ENCODE assay signal across 1 cellular context in the genomic region with DNA sequence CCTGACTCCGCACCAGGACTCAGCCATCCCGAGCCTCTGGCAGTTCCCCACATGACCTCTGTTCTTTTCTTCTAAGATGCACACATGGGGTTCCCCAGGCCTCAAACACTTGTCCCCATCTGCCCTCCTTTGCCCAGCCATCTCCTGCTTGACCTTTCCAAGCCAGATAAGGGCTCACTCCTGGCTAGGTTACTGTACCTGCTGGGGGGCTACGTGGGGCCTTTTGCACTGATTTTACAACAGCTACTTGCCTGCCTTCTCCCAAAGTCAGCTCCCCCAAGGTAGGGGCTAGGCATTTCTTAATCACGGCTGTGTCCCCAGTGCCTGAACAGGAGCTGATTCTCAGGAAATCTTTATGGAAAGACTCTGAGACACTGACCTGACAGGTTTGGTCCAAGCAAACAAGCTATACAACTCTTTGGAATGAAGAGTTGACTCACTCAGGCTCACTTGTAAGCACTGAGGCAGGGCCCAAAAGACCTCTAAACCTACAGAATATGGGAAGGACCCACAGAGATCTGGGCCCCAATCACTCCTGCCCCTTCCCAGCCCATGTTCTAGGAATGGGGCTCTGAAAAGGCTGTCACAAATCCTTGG.
TF ChIP-seq lines count a peak whose summit lies in the region.

No MANE protein-coding gene starts in this region.

TF ChIP-seq in GM23338, 12 proteins besides CTCF, POLR2A, EP300 and RAD21 (continued from another document):
- TF ChIP-seq NANOG (IDR thresholded peaks at IDR 0.05; ENCODE audit: borderline replicate concordance) (no peak), ZNF114 (CRISPR knock-in tag; IDR thresholded peaks at IDR 0.05) (no peak), JUNB (IDR thresholded peaks at IDR 0.05; ENCODE audit: unreplicated experiment) (no peak)
TF ChIP-seq in GM23338: peak in this region for 0.
